Comparison of ENCODE assay signal across 19 cellular contexts in genomic region chr1:91818713-91818975, GRCh38.
DNase-seq lines count a peak whose midpoint lies in the region; ATAC-seq and TF ChIP-seq lines count a peak whose summit lies in the region.
"Had no signal": no experiment of that assay in that cellular context is flagged by ENCODE, and none has a peak within 500 bp of the region (broad histone marks: within the 10 kb centered on the region; RNA-seq: fewer than 3 reads in every experiment).

No MANE protein-coding gene starts in this region.

- peaks cover 35% of the 10 kb centered on the region for H3K4me1 Mint-ChIP-seq in activated T-cell treated with anti-CD3 and anti-CD28 coated beads, Interleukin-2, amount 50 U/mL, for 72 hours (ENCODE audit: low read depth)
- peaks cover 34% of the 10 kb centered on the region for H3K4me1 Mint-ChIP-seq in endothelial cell (ENCODE audit: unreplicated experiment)
- peaks cover 64% of the 10 kb centered on the region for H3K4me1 Mint-ChIP-seq in nephron
- H3K4me1 Mint-ChIP-seq in type B pancreatic cell (ENCODE audit: unreplicated experiment): peaks cover 47% of the 10 kb centered on the region

- no peak for TF ChIP-seq POLR2A in tibial nerve (IDR thresholded peaks at IDR 0.05)

- peak overlapping the region in 2 of 4 donors; percentile 65 to 81 for H3K27ac ChIP-seq in tibial nerve
- H3K27ac ChIP-seq: VCaP had no signal

- H3K36me3 Mint-ChIP-seq in activated T-cell treated with anti-CD3 and anti-CD28 coated beads, Interleukin-2, amount 50 U/mL, for 72 hours (ENCODE audit: insufficient read depth in 2 of 2): peaks cover 0 to 2% of the 10 kb centered on the region in 2 donors
- H3K36me3 Mint-ChIP-seq in endothelial cell (ENCODE audit: low read depth, unreplicated experiment) (no peaks in the 10 kb centered on the region), nephron (ENCODE audit: low read depth) (no peaks in the 10 kb centered on the region), type B pancreatic cell (no peaks in the 10 kb centered on the region)
- H3K36me3 Mint-ChIP-seq: CD4-positive, CD25-positive, alpha-beta regulatory T cell had no signal

- peaks cover 0 to 71% (median 34%) of the 10 kb centered on the region in 4 donors for H3K4me1 ChIP-seq in tibial nerve
- H3K4me1 ChIP-seq: prostate gland had no signal

- H3K36me3 ChIP-seq in tibial nerve: no peaks in the 10 kb centered on the region
- H3K36me3 ChIP-seq: prostate gland had no signal

- H3K9me3 Mint-ChIP-seq in activated T-cell treated with anti-CD3 and anti-CD28 coated beads, Interleukin-2, amount 50 U/mL, for 72 hours: no peaks in the 10 kb centered on the region
- H3K9me3 Mint-ChIP-seq in endothelial cell (ENCODE audit: unreplicated experiment) (no peaks in the 10 kb centered on the region), nephron (no peaks in the 10 kb centered on the region), type B pancreatic cell (no peaks in the 10 kb centered on the region)
- H3K9me3 Mint-ChIP-seq: CD4-positive, CD25-positive, alpha-beta regulatory T cell had no signal

- H3K4me3 ChIP-seq in tibial nerve: no peak overlapping the region
- H3K4me3 ChIP-seq: prostate gland had no signal

- no peaks in the 10 kb centered on the region for H3K27me3 Mint-ChIP-seq in activated T-cell treated with anti-CD3 and anti-CD28 coated beads, Interleukin-2, amount 50 U/mL, for 72 hours (ENCODE audit: low read depth)
- H3K27me3 Mint-ChIP-seq in endothelial cell (ENCODE audit: unreplicated experiment): no peaks in the 10 kb centered on the region
- H3K27me3 Mint-ChIP-seq in nephron (ENCODE audit: low read depth): no peaks in the 10 kb centered on the region
- H3K27me3 Mint-ChIP-seq in type B pancreatic cell: no peaks in the 10 kb centered on the region
- H3K27me3 Mint-ChIP-seq: CD4-positive, CD25-positive, alpha-beta regulatory T cell had no signal

- WGBS in tibial nerve, 2 donors: 16 to 20% methylated on average over 1 of the region's 1 CpG

- TF ChIP-seq CTCF in endothelial cell (IDR thresholded peaks at IDR 0.05; ENCODE audit: unreplicated experiment) (no peak), nephron (IDR thresholded peaks at IDR 0.05; ENCODE audit: unreplicated experiment in 3 of 3) (no peak), type B pancreatic cell (conservative IDR thresholded peaks at IDR 0.05) (no peak), tibial nerve (IDR thresholded peaks at IDR 0.05) (no peak)

- no peak for DNase-seq in activated T-cell treated with anti-CD3 and anti-CD28 coated beads, Interleukin-2, amount 50 U/mL, for 72 hours
- no peak for DNase-seq in activated T-cell treated with anti-CD3 and anti-CD28 coated beads, Interleukin-2, amount 50 U/mL, for 48 hours
- DNase-seq in endothelial cell (ENCODE audit: low spot score) (no peak), type B pancreatic cell (ENCODE audit: extremely low spot score, unreplicated experiment) (no peak), NCI-H2081 treated with DMSO at 0.1 percent for 48 hours (lab: John Stamatoyannopoulos, UW) (no peak), tibial nerve (ENCODE audit: low spot score in 2 of 2) (no peak), AML-193 (lab: John Stamatoyannopoulos, UW) (no peak)
- DNase-seq: amniotic stem cell; CD4-positive, CD25-positive, alpha-beta regulatory T cell; effector memory CD4-positive, alpha-beta T cell; HCEC 1CT; NCI-H1436; NCI-H345; stimulated activated CD4-positive, alpha-beta T cell treated with anti-CD3 and anti-CD28 coated beads, Interleukin-12 subunit alpha, Interleukin-12 subunit beta, amount 100 ng/mL, for 4 hours; stimulated activated naive CD4-positive, alpha-beta T cell; T-helper 1 cell had no signal

- no peak overlapping the region for H3K4me3 Mint-ChIP-seq in activated T-cell treated with anti-CD3 and anti-CD28 coated beads, Interleukin-2, amount 50 U/mL, for 72 hours
- peak overlapping the region; percentile 32 for H3K4me3 Mint-ChIP-seq in endothelial cell (ENCODE audit: unreplicated experiment)
- peak overlapping the region in 1 of 3 experiments; percentile 48 for H3K4me3 Mint-ChIP-seq in nephron
- H3K4me3 Mint-ChIP-seq in type B pancreatic cell: no peak overlapping the region

- no peaks in the 10 kb centered on the region for H3K27me3 ChIP-seq in tibial nerve

- H3K27ac Mint-ChIP-seq in activated T-cell treated with anti-CD3 and anti-CD28 coated beads, Interleukin-2, amount 50 U/mL, for 72 hours: peak overlapping the region; percentile 81
- H3K27ac Mint-ChIP-seq in endothelial cell (ENCODE audit: unreplicated experiment): peak overlapping the region; percentile 80
- peak overlapping the region; percentile 96 to 98 (median 98) for H3K27ac Mint-ChIP-seq in nephron
- peak overlapping the region; percentile 57 for H3K27ac Mint-ChIP-seq in type B pancreatic cell

- no peaks in the 10 kb centered on the region for H3K9me3 ChIP-seq in tibial nerve
- H3K9me3 ChIP-seq: prostate gland had no signal

- ATAC-seq in activated T-cell treated with anti-CD3 and anti-CD28 coated beads, Interleukin-2, amount 50 U/mL, for 72 hours (replicated peaks in 1 of 2): peak in 1 of 2 donors; percentile 33

- TF ChIP-seq EP300 in tibial nerve (IDR thresholded peaks at IDR 0.05): no peak
